In the genomic region with DNA sequence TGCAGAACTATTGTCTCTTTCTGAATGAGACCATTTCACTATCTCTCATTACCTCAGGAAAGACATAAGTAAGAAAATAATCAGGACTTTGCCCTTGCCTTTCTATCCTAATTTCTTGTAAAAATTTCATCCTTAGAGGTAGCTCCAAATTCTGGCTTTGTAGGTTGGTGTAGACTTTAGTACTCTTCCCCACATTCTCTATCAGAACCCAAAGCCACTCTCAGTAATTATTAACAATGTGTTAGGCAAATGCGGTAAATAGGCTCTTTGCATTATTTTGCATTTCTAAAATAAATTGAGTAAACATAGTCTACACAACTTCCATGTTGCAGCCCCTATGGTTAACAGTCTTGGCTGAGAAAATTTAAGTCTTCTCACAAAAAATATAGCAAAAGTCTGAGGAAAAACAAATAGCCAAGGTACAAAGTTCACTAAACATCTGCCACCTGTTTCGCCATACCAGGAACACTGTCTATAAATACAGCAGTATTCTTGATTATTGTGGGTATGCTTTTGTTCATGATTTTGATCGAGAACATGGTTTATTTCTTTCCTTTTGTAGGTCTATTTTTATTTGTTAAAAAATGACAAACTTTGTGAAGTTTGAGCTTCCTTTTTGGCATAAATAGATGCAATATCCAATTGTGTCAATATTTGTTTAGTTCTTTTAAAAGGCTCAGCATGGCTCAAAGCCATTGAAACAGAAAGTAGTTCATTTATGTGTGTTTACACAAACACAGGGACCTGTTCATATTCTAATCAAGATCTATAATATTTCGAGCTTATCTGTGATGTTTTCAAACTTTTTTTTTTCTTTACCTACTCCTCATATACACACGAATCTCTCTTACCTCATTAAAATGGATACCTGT, we compare ENCODE assay signal across 1 cellular context.
TF ChIP-seq lines count a peak whose summit lies in the region.

No MANE protein-coding gene starts in this region.

TF ChIP-seq in HepG2, 621 proteins besides CTCF, POLR2A, EP300 and RAD21 (continued from another document):
- TF ChIP-seq FOXK1 (CRISPR knock-in tag; IDR thresholded peaks at IDR 0.05; ENCODE audit: borderline replicate concordance, low read depth) (peak; percentile 66), AHDC1 (CRISPR knock-in tag; IDR thresholded peaks at IDR 0.05; ENCODE audit: borderline replicate concordance) (peak; percentile 93), HNF4A (CRISPR knock-in tag; IDR thresholded peaks at IDR 0.05) (peak; percentile 96), FOXJ3 (CRISPR knock-in tag; IDR thresholded peaks at IDR 0.05; ENCODE audit: borderline replicate concordance) (peak; percentile 69; the same call in 1 of the 2 replicates), TARDBP (CRISPR knock-in tag; IDR thresholded peaks at IDR 0.05) (peak; percentile 64; the same call in 1 of the 2 replicates), ZC3H4 (CRISPR knock-in tag; IDR thresholded peaks at IDR 0.05; ENCODE audit: borderline replicate concordance) (no peak), NCOR1 (IDR thresholded peaks at IDR 0.05; ENCODE audit: borderline replicate concordance, low read length) (peak; percentile 96), TBX3 (IDR thresholded peaks at IDR 0.05; ENCODE audit: borderline replicate concordance) (peak; percentile 64; the same call in 1 of the 2 replicates), CBX1 (IDR thresholded peaks at IDR 0.05; ENCODE audit: low read depth) (peak; percentile 51), ZNF83 (CRISPR knock-in tag; IDR thresholded peaks at IDR 0.05; ENCODE audit: borderline replicate concordance) (no peak), NR2F1 (CRISPR knock-in tag; IDR thresholded peaks at IDR 0.05) (peak in 1 of 2 experiments; percentile 15; a peak in 1 of 4 replicates), ZNF644 (CRISPR knock-in tag; IDR thresholded peaks at IDR 0.05; ENCODE audit: low read depth) (peak; percentile 43; the same call in 1 of the 2 replicates), ISL2 (CRISPR knock-in tag; IDR thresholded peaks at IDR 0.05) (peak; percentile 39; the same call in 1 of the 2 replicates), NFKBIZ (CRISPR knock-in tag; IDR thresholded peaks at IDR 0.05) (no peak), GATAD2A (CRISPR knock-in tag; IDR thresholded peaks at IDR 0.05) (peak; percentile 77)
